ENCODE assay signal across 1 cellular context in genomic region chr12:1606021-1606622, GRCh38.
TF ChIP-seq lines count a peak whose summit lies in the region.

No MANE protein-coding gene starts in this region.

TF ChIP-seq in K562, 482 proteins besides CTCF, POLR2A, EP300 and RAD21 (continued from another document and continues in another):
- TF ChIP-seq AFF1 (IDR thresholded peaks at IDR 0.05; ENCODE audit: low read depth in 1 of 2, partially characterized antibody in 2 of 2) (no peak), ZNF766 (CRISPR knock-in tag; conservative IDR thresholded peaks at IDR 0.05) (0 out of 2 replicates have a peak, but pooled peaks have one; percentile 29), TFE3 (CRISPR knock-in tag; IDR thresholded peaks at IDR 0.05) (peak; percentile 67), TCF3 (CRISPR knock-in tag; IDR thresholded peaks at IDR 0.05) (no peak), KLF13 (tag; IDR thresholded peaks at IDR 0.05; ENCODE audit: borderline replicate concordance, low read depth) (0 out of 2 replicates have a peak, but pooled peaks have one; percentile 15), E2F1 (CRISPR knock-in tag; IDR thresholded peaks at IDR 0.05) (no peak), SMARCA4 (IDR thresholded peaks at IDR 0.05) (peak; percentile 63), GTF3C2 (IDR thresholded peaks at IDR 0.05; ENCODE audit: borderline replicate concordance, extremely low read depth, insufficient read length) (no peak), TCF7 (IDR thresholded peaks at IDR 0.05; ENCODE audit: borderline replicate concordance) (no peak), JUNB (CRISPR knock-in tag; conservative IDR thresholded peaks at IDR 0.05) (no peak), USF2 (CRISPR knock-in tag; IDR thresholded peaks at IDR 0.05) (0 out of 2 replicates have a peak, but pooled peaks have one; percentile 26), MAZ (CRISPR knock-in tag; conservative IDR thresholded peaks at IDR 0.05 in 1 of 2, IDR thresholded peaks at IDR 0.05 in 1 of 2) (no peak), ZFP30 (CRISPR knock-in tag; IDR thresholded peaks at IDR 0.05; ENCODE audit: borderline replicate concordance) (no peak), BCL6 (CRISPR knock-in tag; IDR thresholded peaks at IDR 0.05) (no peak), ZNF41 (CRISPR knock-in tag; conservative IDR thresholded peaks at IDR 0.05) (no peak), ZNF77 (CRISPR knock-in tag; IDR thresholded peaks at IDR 0.05) (no peak), RFX7 (CRISPR knock-in tag; IDR thresholded peaks at IDR 0.05) (no peak), FOXK1 (CRISPR knock-in tag; IDR thresholded peaks at IDR 0.05; ENCODE audit: borderline replicate concordance) (no peak), GTF2B (IDR thresholded peaks at IDR 0.05; ENCODE audit: extremely low read depth, insufficient read length) (no peak), ETS2 (tag; IDR thresholded peaks at IDR 0.05; ENCODE audit: borderline replicate concordance, poor library complexity, severe bottlenecking) (no peak), ZFPM2 (CRISPR knock-in tag; IDR thresholded peaks at IDR 0.05) (no peak), SAFB (IDR thresholded peaks at IDR 0.05; ENCODE audit: borderline replicate concordance, low read depth, low read length) (no peak), ZFX (CRISPR knock-in tag; IDR thresholded peaks at IDR 0.05) (peak; percentile 68; the same call in 1 of the 2 replicates), E2F3 (CRISPR knock-in tag; IDR thresholded peaks at IDR 0.05) (no peak), ARID1B (IDR thresholded peaks at IDR 0.05) (peak; percentile 64), KDM1A (IDR thresholded peaks at IDR 0.05) (no peak), POLR2G (IDR thresholded peaks at IDR 0.05; ENCODE audit: low read depth, low read length) (peak; percentile 83), STAT6 (CRISPR knock-in tag; IDR thresholded peaks at IDR 0.05) (no peak), PHB (CRISPR knock-in tag; IDR thresholded peaks at IDR 0.05) (no peak), NR2C2 (CRISPR knock-in tag; IDR thresholded peaks at IDR 0.05) (no peak), NR2C2 (tag; IDR thresholded peaks at IDR 0.05) (peak; percentile 55; the same call in 1 of the 2 replicates), DPF2 (IDR thresholded peaks at IDR 0.05) (peak; percentile 77), HDAC2 (IDR thresholded peaks at IDR 0.05) (no peak), TFAM (CRISPR knock-in tag; conservative IDR thresholded peaks at IDR 0.05) (no peak), ZNF175 (CRISPR knock-in tag; IDR thresholded peaks at IDR 0.05; ENCODE audit: low read depth) (0 out of 2 replicates have a peak, but pooled peaks have one; percentile 3), ZNF431 (CRISPR knock-in tag; IDR thresholded peaks at IDR 0.05) (no peak), THRA (IDR thresholded peaks at IDR 0.05) (no peak), RERE (CRISPR knock-in tag; IDR thresholded peaks at IDR 0.05; ENCODE audit: borderline replicate concordance) (no peak), RUNX1 (IDR thresholded peaks at IDR 0.05; ENCODE audit: low read depth) (no peak), TCF7L2 (IDR thresholded peaks at IDR 0.05; ENCODE audit: low read depth, low read length) (no peak), FOSL1 (tag; conservative IDR thresholded peaks at IDR 0.05) (peak; percentile 93), ESRRA (IDR thresholded peaks at IDR 0.05; ENCODE audit: borderline replicate concordance, low read depth) (0 out of 2 replicates have a peak, but pooled peaks have one; percentile 6), NFIX (CRISPR knock-in tag; IDR thresholded peaks at IDR 0.05; ENCODE audit: low read depth) (peak; percentile 60)
